Comparison of ENCODE assay signal across 16 cellular contexts in genomic region chr1:244431166-244431565, GRCh38. TPM values are rescaled to one million over a fixed set of nuclear protein-coding genes. Genes with fewer than 3 reads are reported as not detected.
A peak's percentile ranks its signal among the peaks of the same experiment; 100 is the strongest.
DNase-seq lines count a peak whose midpoint lies in the region; ATAC-seq and TF ChIP-seq lines count a peak whose summit lies in the region.
"Had no signal": no experiment of that assay in that cellular context is flagged by ENCODE, and none has a peak within 500 bp of the region (broad histone marks: within the 10 kb centered on the region; RNA-seq: fewer than 3 reads in every experiment).

No MANE protein-coding gene starts in this region.

- no peaks in the 10 kb centered on the region for H3K27me3 ChIP-seq in A673 (replicated peaks; ENCODE audit: insufficient read depth, low read depth, low read length, poor library complexity)
- H3K27me3 ChIP-seq: BLaER1 had no signal

- CTCF ChIA-PET in A673 (lab: Charles Lee) = no interaction called here

- H3K4me1 ChIP-seq in A673 (ENCODE audit: insufficient read depth, low read length, poor library complexity, severe bottlenecking) = peaks cover 5% of the 10 kb centered on the region
- H3K4me1 ChIP-seq: Caco-2 had no signal

- BruUV-seq in A673 (replicated peaks; lab: Mats Ljungman, UMichigan) = no TSS peak

- ATAC-seq in SK-N-SH treated with all-trans-retinoic acid at 6 μM for 48 hours (no peak), GM21528 (IDR thresholded peaks at IDR 0.05; ENCODE audit: low FRiP score, unreplicated experiment) (no peak), HG02938 (IDR thresholded peaks at IDR 0.05; ENCODE audit: unreplicated experiment) (no peak), HG02610 (IDR thresholded peaks at IDR 0.05; ENCODE audit: unreplicated experiment) (no peak)

- no peak for TF ChIP-seq CTCF in A673 (conservative IDR thresholded peaks at IDR 0.05; ENCODE audit: low read depth, low read length)

- H3K27ac ChIP-seq in A673 (ENCODE audit: low read depth, low read length, poor library complexity, severe bottlenecking) (peak overlapping the region; percentile 0), caudate nucleus (ENCODE audit: low read depth, low read length) (peak overlapping the region; percentile 88)
- H3K27ac ChIP-seq: BLaER1, GM23248 had no signal

- no peaks in the 10 kb centered on the region for H3K9me3 ChIP-seq in A673 (ENCODE audit: low read depth, low read length, poor library complexity, severe bottlenecking)
- H3K9me3 ChIP-seq: BLaER1, Caco-2 had no signal

- intact Hi-C loops in A673 (cut with micrococcal nuclease; ENCODE audit: unreplicated experiment) = no loop called here

- H3K4me3 ChIP-seq in A673 (ENCODE audit: low read depth, low read length, poor library complexity, severe bottlenecking) = no peak overlapping the region
- H3K4me3 ChIP-seq: BLaER1, GM23248 had no signal

- H3K36me3 ChIP-seq in A673 (ENCODE audit: insufficient read depth, low read length, poor library complexity, severe bottlenecking) = peaks cover 20% of the 10 kb centered on the region

- POLR2A ChIA-PET in A673 (lab: Charles Lee; ENCODE audit: low non-redundant PET) = no interaction called here

- no peak for DNase-seq in A673 (ENCODE audit: low spot score)
- no peak for DNase-seq in caudate nucleus (lab: John Stamatoyannopoulos, UW)
- DNase-seq in inferior parietal cortex (ENCODE audit: extremely low spot score) = peak; percentile 62
- peak; percentile 87 for DNase-seq in pons (ENCODE audit: low spot score)
- DNase-seq: 8988T; Caco-2; CD8-positive, alpha-beta memory T cell; GM23248; H7; IMR-90 had no signal

TF ChIP-seq in SK-N-SH treated with all-trans-retinoic acid at 6 μM for 48 hours, 23 proteins besides CTCF, POLR2A, EP300 and RAD21:
- no peak for TF ChIP-seq PATZ1 (CRISPR knock-in tag; IDR thresholded peaks at IDR 0.05; ENCODE audit: borderline replicate concordance)
- TF ChIP-seq ZNF565 (CRISPR knock-in tag; conservative IDR thresholded peaks at IDR 0.05; ENCODE audit: low read depth) = no peak
- no peak for TF ChIP-seq ISL1 (CRISPR knock-in tag; IDR thresholded peaks at IDR 0.05)
- TF ChIP-seq CSRNP3 (CRISPR knock-in tag; IDR thresholded peaks at IDR 0.05) = no peak
- no peak for TF ChIP-seq RARB (CRISPR knock-in tag; IDR thresholded peaks at IDR 0.05)
- no peak for TF ChIP-seq ARNTL (CRISPR knock-in tag; IDR thresholded peaks at IDR 0.05; ENCODE audit: borderline replicate concordance, low read depth)
- TF ChIP-seq GLIS3 (CRISPR knock-in tag; IDR thresholded peaks at IDR 0.05) = no peak
- no peak for TF ChIP-seq ZNF70 (CRISPR knock-in tag; IDR thresholded peaks at IDR 0.05)
- no peak for TF ChIP-seq ZC3H10 (CRISPR knock-in tag; IDR thresholded peaks at IDR 0.05)
- TF ChIP-seq ZNF8 (CRISPR knock-in tag; IDR thresholded peaks at IDR 0.05) = no peak
- no peak for TF ChIP-seq POU6F1 (CRISPR knock-in tag; IDR thresholded peaks at IDR 0.05; ENCODE audit: borderline replicate concordance, low read depth)
- TF ChIP-seq TOX (CRISPR knock-in tag; IDR thresholded peaks at IDR 0.05; ENCODE audit: borderline replicate concordance) = no peak
- no peak for TF ChIP-seq CSDC2 (CRISPR knock-in tag; IDR thresholded peaks at IDR 0.05)
- no peak for TF ChIP-seq SNAI2 (CRISPR knock-in tag; IDR thresholded peaks at IDR 0.05)
- no peak for TF ChIP-seq PPARA (CRISPR knock-in tag; IDR thresholded peaks at IDR 0.05; ENCODE audit: borderline replicate concordance)
- TF ChIP-seq TCF4 (CRISPR knock-in tag; IDR thresholded peaks at IDR 0.05; ENCODE audit: borderline replicate concordance) = no peak
- TF ChIP-seq BACH2 (CRISPR knock-in tag; IDR thresholded peaks at IDR 0.05; ENCODE audit: borderline replicate concordance) = no peak

RNA-seq across cellular contexts. Expression of gene ADSS2, which starts 20.5 kb away (rescaled TPM):
- total RNA-seq in A673 (2021) = 44.2 and 46.7 TPM in 2 replicates

RNA-seq across cellular contexts. Expression of gene CATSPERE, which starts 29.9 kb away (rescaled TPM):
- total RNA-seq in A673 (2021) = 0.45 and 0.83 TPM in 2 replicates
- total RNA-seq: HT-29 had no signal

Comparison
In these comparisons a context has a peak if more than half of its experiments do, and no peak if none do; other contexts are left out.
1. DNase-seq: peak in inferior parietal cortex (single experiment) and pons (single experiment); none in A673 (single experiment) and caudate nucleus (0 of 61).